In the genomic region with DNA sequence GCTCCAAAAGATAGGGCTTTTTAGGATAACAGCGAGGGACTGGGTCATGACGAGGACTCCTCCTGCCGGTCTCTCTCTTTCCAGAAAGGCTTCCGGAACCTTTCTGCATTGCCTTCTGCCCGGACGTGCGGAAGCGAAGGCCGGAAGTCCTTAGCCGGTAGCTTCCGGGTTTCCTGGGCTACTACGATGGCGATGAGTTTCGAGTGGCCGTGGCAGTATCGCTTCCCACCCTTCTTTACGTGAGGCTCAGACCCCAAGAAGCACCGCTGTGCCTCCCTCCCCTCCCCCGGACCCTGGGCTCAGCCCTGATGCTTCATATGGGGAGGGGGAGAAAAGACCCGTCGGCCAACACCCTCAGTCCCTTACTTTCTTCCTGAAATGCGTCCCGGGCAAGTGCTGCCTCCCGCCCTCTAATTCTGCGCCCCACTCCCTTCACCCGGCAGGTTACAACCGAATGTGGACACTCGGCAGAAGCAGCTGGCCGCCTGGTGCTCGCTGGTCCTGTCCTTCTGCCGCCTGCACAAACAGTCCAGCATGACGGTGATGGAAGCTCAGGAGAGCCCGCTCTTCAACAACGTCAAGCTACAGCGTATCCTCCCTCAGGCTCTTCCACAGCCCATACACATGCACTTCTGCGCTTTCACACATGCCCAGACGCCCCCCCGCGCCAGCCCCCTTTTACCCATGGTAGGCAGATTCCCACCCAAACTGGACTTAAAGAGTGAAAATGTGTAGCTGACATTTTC, we compare ENCODE assay signal across 8 cellular contexts. TPM values are rescaled to one million over a fixed set of nuclear protein-coding genes. Genes with fewer than 3 reads are reported as not detected.
DNase-seq lines count a peak whose midpoint lies in the region; ATAC-seq, FAIRE-seq and TF ChIP-seq lines count a peak whose summit lies in the region.

A gene (plus strand): TSS at position 160 of the 746 bp plus-strand sequence. CDS start 27 bp downstream, at position 187.

- peaks cover 7% of the 10 kb centered on the region for H3K79me2 ChIP-seq in keratinocyte (ENCODE audit: control insufficient read depth, insufficient read depth, low read length)

- peak within 1 kb of the TSS; percentile 91 for H3K4me2 ChIP-seq in keratinocyte (ENCODE audit: control insufficient read depth, extremely low read depth, insufficient read depth, low read depth, low read length)

- H3K9me1 ChIP-seq in keratinocyte (ENCODE audit: control insufficient read depth, extremely low read depth, insufficient read depth, low read length) = no peaks in the 10 kb centered on the region

- TF ChIP-seq CTCF in keratinocyte (optimal IDR thresholded peaks at IDR 0.05 in 1 of 3, IDR thresholded peaks at IDR 0.05 in 1 of 3, conservative IDR thresholded peaks at IDR 0.05 in 1 of 3; ENCODE audit: extremely low read depth in 1 of 3, insufficient read depth in 2 of 3, low read length in 3 of 3) = no peak

- H3K27me3 ChIP-seq in keratinocyte (ENCODE audit: control insufficient read depth, extremely low read depth, insufficient read depth, low read length) = no peaks in the 10 kb centered on the region

- H3K4me1 Mint-ChIP-seq in central memory CD8-positive, alpha-beta T cell = peaks cover 22% of the 10 kb centered on the region

- peak; percentile 36 for FAIRE-seq in keratinocyte (lab: Jason Lieb, UNC)

- H3K9ac ChIP-seq in keratinocyte (ENCODE audit: control insufficient read depth, extremely low read depth, insufficient read depth, low read length) = peak within 1 kb of the TSS; percentile 95

- peak; percentile 53 for ATAC-seq in HG03025 (IDR thresholded peaks at IDR 0.05; ENCODE audit: low FRiP score, unreplicated experiment)
- ATAC-seq in central memory CD8-positive, alpha-beta T cell (replicated peaks; ENCODE audit: extremely low read depth, poor library complexity, severe bottlenecking) = peak; percentile 95

- no peaks in the 10 kb centered on the region for H3K9me3 ChIP-seq in keratinocyte (ENCODE audit: control insufficient read depth, low read depth, low read length)

- peaks cover 9% of the 10 kb centered on the region for H3K4me1 ChIP-seq in keratinocyte (ENCODE audit: control insufficient read depth, extremely low read depth, insufficient read depth, low read length)

- H3K27ac Mint-ChIP-seq in central memory CD8-positive, alpha-beta T cell (ENCODE audit: low read depth) = peak within 1 kb of the TSS; percentile 100

- peaks cover 33% of the 10 kb centered on the region for H3K36me3 Mint-ChIP-seq in central memory CD8-positive, alpha-beta T cell (ENCODE audit: insufficient read depth)

- peaks cover 13 to 18% of the 10 kb centered on the region in 2 experiments for H3K36me3 ChIP-seq in keratinocyte (ENCODE audit: control insufficient read depth in 2 of 2, extremely low read depth in 1 of 2, insufficient read depth in 2 of 2, low read length in 2 of 2)

- H3K4me3 ChIP-seq in keratinocyte (ENCODE audit: control insufficient read depth in 2 of 3, extremely low read depth in 1 of 3, insufficient read depth in 2 of 3, low read depth in 1 of 3, low read length in 3 of 3) = peak within 1 kb of the TSS; percentile 72 to 89 (median 81)

- dilution Hi-C loops in keratinocyte (cut with MboI; ENCODE audit: extremely low pct_ligation_motif_present, low sequenced_read_pairs) = no loop called here

- peak within 1 kb of the TSS; percentile 91 for H3K27ac ChIP-seq in keratinocyte (ENCODE audit: control insufficient read depth, insufficient read depth, low read length)

- no peaks in the 10 kb centered on the region for H3K9me3 Mint-ChIP-seq in central memory CD8-positive, alpha-beta T cell

- DNase-seq in GM04503 (ENCODE audit: low read depth) = peak; percentile 67
- DNase-seq in NCI-H345 treated with DMSO at 0.1 percent for 48 hours (lab: John Stamatoyannopoulos, UW; ENCODE audit: unreplicated experiment) = peak; percentile 70
- peak; percentile 66 for DNase-seq in activated CD4-positive, CD25-positive, alpha-beta regulatory T cell treated with anti-CD3 and anti-CD28 coated beads, Interleukin-2, amount 50 U/mL, for 16 hours (ENCODE audit: low read depth, low spot score)
- DNase-seq in central memory CD8-positive, alpha-beta T cell (ENCODE audit: low spot score in 2 of 2) = peak; percentile 48 to 57
- DNase-seq in keratinocyte (ENCODE audit: low read depth, low spot score) = peak; percentile 38
- peak; percentile 54 to 70 (median 70) for DNase-seq in stimulated activated CD4-positive, alpha-beta T cell treated with anti-CD3 and anti-CD28 coated beads, Interleukin-12 subunit alpha, Interleukin-12 subunit beta, amount 100 ng/mL, for 48 hours (ENCODE audit: low read depth in 2 of 3, low spot score in 1 of 3)
- no peak for DNase-seq in cortex of kidney (lab: John Stamatoyannopoulos, UW)

- peaks cover 9% of the 10 kb centered on the region for H3K27me3 Mint-ChIP-seq in central memory CD8-positive, alpha-beta T cell

- peak within 1 kb of the TSS; percentile 99 for H2AFZ ChIP-seq in keratinocyte (ENCODE audit: control insufficient read depth, low read length)

- H4K20me1 ChIP-seq in keratinocyte (ENCODE audit: control insufficient read depth, extremely low read depth, insufficient read depth, low read length) = no peaks in the 10 kb centered on the region

- peak within 1 kb of the TSS; percentile 99 for H3K4me3 Mint-ChIP-seq in central memory CD8-positive, alpha-beta T cell

RNA-seq across cellular contexts. Expression of the gene that starts here (rescaled TPM):
- 122 to 141 TPM (median 133 TPM) in 3 replicates for polyA plus RNA-seq in keratinocyte
- polyA plus RNA-seq in keratinocyte (2011; ENCODE audit: low read depth) = 42.8 TPM
- polyA plus RNA-seq in keratinocyte (2011; cell fraction: cytosol; rRNA removed) = 95.0 and 116 TPM in 2 replicates
- polyA plus RNA-seq in keratinocyte (2011; cell fraction: nucleus; rRNA removed) = 85.7 and 87.1 TPM in 2 replicates
- polyA plus RNA-seq in keratinocyte (2012; ENCODE audit: low replicate concordance) = 66.2 and 101 TPM in 2 replicates
- 51.6 to 75.6 TPM (median 58.5 TPM) in 3 replicates for polyA minus RNA-seq in keratinocyte
- 50.6 TPM for polyA minus RNA-seq in keratinocyte (2011; cell fraction: cytosol; rRNA and poly(A)+ RNA removed)
- 19.0 and 23.7 TPM in 2 replicates for polyA minus RNA-seq in keratinocyte (2011; cell fraction: nucleus; rRNA and poly(A)+ RNA removed)
